In the genomic region with DNA sequence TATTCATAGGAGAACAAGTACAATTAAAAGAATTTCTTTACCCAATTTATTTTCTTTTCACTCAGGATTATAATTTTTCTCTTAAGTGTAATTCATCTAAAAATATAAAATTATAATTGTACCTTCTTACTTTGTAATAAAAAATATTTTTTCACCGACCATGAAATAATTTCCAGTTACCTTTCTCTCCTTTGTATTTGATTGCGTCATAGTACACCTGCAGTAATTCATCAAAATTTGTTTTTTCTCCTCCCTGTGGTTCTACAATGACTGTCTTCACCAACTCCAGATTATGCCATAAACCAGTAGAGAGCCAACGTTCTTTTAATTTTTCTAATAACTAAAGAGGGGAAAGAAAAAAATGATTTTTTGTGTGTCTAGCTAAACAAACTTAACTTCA, we compare ENCODE assay signal across 3 cellular contexts.
TF ChIP-seq lines count a peak whose summit lies in the region.

No MANE protein-coding gene starts in this region.

TF ChIP-seq in HepG2, 621 proteins besides CTCF, POLR2A, EP300 and RAD21 (continues in another document):
- TF ChIP-seq SMARCC2 (IDR thresholded peaks at IDR 0.05): no peak
- TF ChIP-seq, protein P1, sequence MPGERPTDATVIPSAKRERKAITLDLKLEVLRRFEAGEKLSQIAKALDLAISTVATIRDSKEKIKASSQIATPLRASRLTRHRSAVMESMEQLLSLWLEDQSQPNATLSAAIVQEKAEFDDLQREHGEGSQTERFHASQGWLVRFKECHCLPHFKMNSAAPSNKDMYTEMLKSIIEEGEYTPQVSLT (CRISPR knock-in tag; IDR thresholded peaks at IDR 0.05; ENCODE audit: borderline replicate concordance, low read depth): no peak
- TF ChIP-seq ZFP36 (IDR thresholded peaks at IDR 0.05; ENCODE audit: borderline replicate concordance, low read depth, low read length, partially characterized antibody): no peak
- TF ChIP-seq, protein P2, sequence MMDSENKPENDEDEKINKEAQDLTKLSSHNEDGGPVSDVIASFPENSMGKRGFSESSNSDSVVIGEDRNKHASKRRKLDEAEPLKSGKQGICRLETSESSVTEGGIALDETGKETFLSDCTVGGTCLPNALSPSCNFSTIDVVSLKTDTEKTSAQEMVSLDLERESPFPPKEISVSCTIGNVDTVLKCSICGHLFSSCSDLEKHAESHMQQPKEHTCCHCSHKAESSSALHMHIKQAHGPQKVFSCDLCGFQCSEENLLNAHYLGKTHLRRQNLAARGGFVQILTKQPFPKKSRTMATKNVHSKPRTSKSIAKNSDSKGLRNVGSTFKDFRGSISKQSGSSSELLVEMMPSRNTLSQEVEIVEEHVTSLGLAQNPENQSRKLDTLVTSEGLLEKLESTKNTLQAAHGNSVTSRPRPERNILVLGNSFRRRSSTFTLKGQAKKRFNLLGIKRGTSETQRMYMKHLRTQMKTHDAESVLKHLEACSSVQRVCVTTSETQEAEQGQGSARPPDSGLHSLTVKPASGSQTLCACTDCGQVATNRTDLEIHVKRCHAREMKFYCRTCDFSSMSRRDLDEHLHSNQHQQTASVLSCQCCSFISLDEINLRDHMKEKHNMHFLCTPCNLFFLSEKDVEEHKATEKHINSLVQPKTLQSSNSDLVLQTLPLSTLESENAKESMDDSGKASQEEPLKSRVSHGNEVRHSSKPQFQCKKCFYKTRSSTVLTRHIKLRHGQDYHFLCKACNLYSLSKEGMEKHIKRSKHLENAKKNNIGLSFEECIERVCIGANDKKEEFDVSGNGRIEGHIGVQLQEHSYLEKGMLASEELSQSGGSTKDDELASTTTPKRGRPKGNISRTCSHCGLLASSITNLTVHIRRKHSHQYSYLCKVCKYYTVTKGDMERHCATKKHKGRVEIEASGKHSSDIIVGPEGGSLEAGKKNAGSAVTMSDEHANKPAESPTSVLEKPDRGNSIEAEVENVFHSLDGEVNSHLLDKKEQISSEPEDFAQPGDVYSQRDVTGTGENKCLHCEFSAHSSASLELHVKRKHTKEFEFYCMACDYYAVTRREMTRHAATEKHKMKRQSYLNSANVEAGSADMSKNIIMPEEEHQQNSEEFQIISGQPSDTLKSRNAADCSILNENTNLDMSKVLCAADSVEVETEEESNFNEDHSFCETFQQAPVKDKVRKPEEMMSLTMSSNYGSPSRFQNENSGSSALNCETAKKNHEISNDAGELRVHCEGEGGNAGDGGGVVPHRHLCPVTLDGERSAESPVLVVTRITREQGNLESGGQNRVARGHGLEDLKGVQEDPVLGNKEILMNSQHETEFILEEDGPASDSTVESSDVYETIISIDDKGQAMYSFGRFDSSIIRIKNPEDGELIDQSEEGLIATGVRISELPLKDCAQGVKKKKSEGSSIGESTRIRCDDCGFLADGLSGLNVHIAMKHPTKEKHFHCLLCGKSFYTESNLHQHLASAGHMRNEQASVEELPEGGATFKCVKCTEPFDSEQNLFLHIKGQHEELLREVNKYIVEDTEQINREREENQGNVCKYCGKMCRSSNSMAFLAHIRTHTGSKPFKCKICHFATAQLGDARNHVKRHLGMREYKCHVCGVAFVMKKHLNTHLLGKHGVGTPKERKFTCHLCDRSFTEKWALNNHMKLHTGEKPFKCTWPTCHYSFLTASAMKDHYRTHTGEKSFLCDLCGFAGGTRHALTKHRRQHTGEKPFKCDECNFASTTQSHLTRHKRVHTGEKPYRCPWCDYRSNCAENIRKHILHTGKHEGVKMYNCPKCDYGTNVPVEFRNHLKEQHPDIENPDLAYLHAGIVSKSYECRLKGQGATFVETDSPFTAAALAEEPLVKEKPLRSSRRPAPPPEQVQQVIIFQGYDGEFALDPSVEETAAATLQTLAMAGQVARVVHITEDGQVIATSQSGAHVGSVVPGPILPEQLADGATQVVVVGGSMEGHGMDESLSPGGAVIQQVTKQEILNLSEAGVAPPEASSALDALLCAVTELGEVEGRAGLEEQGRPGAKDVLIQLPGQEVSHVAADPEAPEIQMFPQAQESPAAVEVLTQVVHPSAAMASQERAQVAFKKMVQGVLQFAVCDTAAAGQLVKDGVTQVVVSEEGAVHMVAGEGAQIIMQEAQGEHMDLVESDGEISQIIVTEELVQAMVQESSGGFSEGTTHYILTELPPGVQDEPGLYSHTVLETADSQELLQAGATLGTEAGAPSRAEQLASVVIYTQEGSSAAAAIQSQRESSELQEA (CRISPR knock-in tag; IDR thresholded peaks at IDR 0.05; ENCODE audit: not compliant biosample characterization): no peak
- no peak for TF ChIP-seq NFIB (CRISPR knock-in tag; IDR thresholded peaks at IDR 0.05; ENCODE audit: borderline replicate concordance)
- TF ChIP-seq ZNF737 (CRISPR knock-in tag; IDR thresholded peaks at IDR 0.05; ENCODE audit: borderline replicate concordance): no peak
- no peak for TF ChIP-seq NBN (conservative IDR thresholded peaks at IDR 0.05)
- no peak for TF ChIP-seq RBM22 (optimal IDR thresholded peaks at IDR 0.05; ENCODE audit: low read length)
- TF ChIP-seq HIVEP1 (CRISPR knock-in tag; IDR thresholded peaks at IDR 0.05): no peak

TF ChIP-seq in IMR-90, 13 proteins besides CTCF, POLR2A, EP300 and RAD21:
- peak; percentile 86 for TF ChIP-seq CEBPB (IDR thresholded peaks at IDR 0.05; ENCODE audit: low read depth, low read length)
- no peak for TF ChIP-seq FOS (IDR thresholded peaks at IDR 0.05; ENCODE audit: low read depth, low read length)
- no peak for TF ChIP-seq RFX5 (IDR thresholded peaks at IDR 0.05; ENCODE audit: low read depth, low read length)
- no peak for TF ChIP-seq MAZ (IDR thresholded peaks at IDR 0.05; ENCODE audit: borderline replicate concordance, low read depth, low read length)
- no peak for TF ChIP-seq NFE2L2 (IDR thresholded peaks at IDR 0.05; ENCODE audit: low read depth, low read length)
- TF ChIP-seq MXI1 (IDR thresholded peaks at IDR 0.05; ENCODE audit: borderline replicate concordance, low read depth, low read length): no peak

TF ChIP-seq in K562, 482 proteins besides CTCF, POLR2A, EP300 and RAD21:
- no peak for TF ChIP-seq CEBPG (CRISPR knock-in tag; IDR thresholded peaks at IDR 0.05)
- TF ChIP-seq CEBPG (tag; conservative IDR thresholded peaks at IDR 0.05 in 1 of 2, IDR thresholded peaks at IDR 0.05 in 1 of 2): peak; percentile 56 to 88
- TF ChIP-seq ZNF165 (CRISPR knock-in tag; IDR thresholded peaks at IDR 0.05; ENCODE audit: borderline replicate concordance): no peak
- TF ChIP-seq CREBBP (IDR thresholded peaks at IDR 0.05; ENCODE audit: low read depth, low read length): no peak
- TF ChIP-seq, protein P3, sequence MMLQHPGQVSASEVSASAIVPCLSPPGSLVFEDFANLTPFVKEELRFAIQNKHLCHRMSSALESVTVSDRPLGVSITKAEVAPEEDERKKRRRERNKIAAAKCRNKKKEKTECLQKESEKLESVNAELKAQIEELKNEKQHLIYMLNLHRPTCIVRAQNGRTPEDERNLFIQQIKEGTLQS (IDR thresholded peaks at IDR 0.05): 0 out of 2 replicates have a peak, but pooled peaks have one; percentile 12
- TF ChIP-seq, protein P3 (CRISPR knock-in tag; conservative IDR thresholded peaks at IDR 0.05): no peak
- peak; percentile 80 for TF ChIP-seq CEBPB (tag; IDR thresholded peaks at IDR 0.05)
- no peak for TF ChIP-seq ZNF507 (tag; conservative IDR thresholded peaks at IDR 0.05)
- TF ChIP-seq, protein P4, sequence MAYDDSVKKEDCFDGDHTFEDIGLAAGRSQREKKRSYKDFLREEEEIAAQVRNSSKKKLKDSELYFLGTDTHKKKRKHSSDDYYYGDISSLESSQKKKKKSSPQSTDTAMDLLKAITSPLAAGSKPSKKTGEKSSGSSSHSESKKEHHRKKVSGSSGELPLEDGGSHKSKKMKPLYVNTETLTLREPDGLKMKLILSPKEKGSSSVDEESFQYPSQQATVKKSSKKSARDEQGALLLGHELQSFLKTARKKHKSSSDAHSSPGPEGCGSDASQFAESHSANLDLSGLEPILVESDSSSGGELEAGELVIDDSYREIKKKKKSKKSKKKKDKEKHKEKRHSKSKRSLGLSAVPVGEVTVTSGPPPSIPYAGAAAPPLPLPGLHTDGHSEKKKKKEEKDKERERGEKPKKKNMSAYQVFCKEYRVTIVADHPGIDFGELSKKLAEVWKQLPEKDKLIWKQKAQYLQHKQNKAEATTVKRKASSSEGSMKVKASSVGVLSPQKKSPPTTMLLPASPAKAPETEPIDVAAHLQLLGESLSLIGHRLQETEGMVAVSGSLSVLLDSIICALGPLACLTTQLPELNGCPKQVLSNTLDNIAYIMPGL (CRISPR knock-in tag; IDR thresholded peaks at IDR 0.05): no peak
